Comparison of ENCODE assay signal across 25 cellular contexts in the genomic region with DNA sequence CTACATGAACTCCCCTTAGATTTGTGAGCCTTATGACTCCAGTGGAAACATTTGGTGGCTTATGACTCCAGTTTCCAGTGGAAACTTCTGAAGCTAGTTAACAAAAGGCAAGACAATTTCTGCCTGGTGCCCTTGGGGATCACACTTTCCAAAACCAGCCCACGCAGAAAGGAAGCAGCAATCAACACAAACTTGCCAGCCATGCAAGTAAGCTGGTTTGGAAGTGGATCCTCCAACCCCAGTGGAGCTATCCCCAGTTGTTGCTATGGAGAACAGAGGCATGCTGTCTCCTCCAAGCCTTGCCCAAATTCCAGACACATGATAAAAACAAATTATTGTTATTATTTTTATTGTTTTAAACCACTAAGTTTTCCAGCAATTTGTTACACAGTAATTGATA.
"Had no signal": no experiment of that assay in that cellular context is flagged by ENCODE, and none has a peak within 500 bp of the region (broad histone marks: within the 10 kb centered on the region; RNA-seq: fewer than 3 reads in every experiment).

No MANE protein-coding gene starts in this region.

- H3K4me3 ChIP-seq: body of pancreas, cardiac muscle cell, gastrocnemius medialis, sigmoid colon, spleen, upper lobe of right lung had no signal

- H3K27me3 ChIP-seq: body of pancreas, cardiac muscle cell, gastrocnemius medialis, sigmoid colon, spleen, upper lobe of right lung had no signal

- ATAC-seq: activated CD4-positive, CD25-positive, alpha-beta regulatory T cell treated with anti-CD3 and anti-CD28 coated beads, Interleukin-2, amount 50 U/mL, for 24 hours; activated CD8-positive, alpha-beta memory T cell treated with anti-CD3 and anti-CD28 coated beads, Interleukin-2, amount 10 ng/mL, durations not matched to agents 7 days and 5 days; activated CD8-positive, alpha-beta T cell treated with anti-CD3 and anti-CD28 coated beads for 36 hours; activated naive CD8-positive, alpha-beta T cell treated with anti-CD3 and anti-CD28 coated beads, Interleukin-2, amount 50 U/mL, for 24 hours; body of pancreas; gastrocnemius medialis; upper lobe of right lung had no signal

- H3K36me3 ChIP-seq: gastrocnemius medialis had no signal

- H3K9me3 ChIP-seq: body of pancreas, gastrocnemius medialis, sigmoid colon, spleen, upper lobe of right lung had no signal

- DNase-seq: activated CD4-positive, alpha-beta T cell treated with anti-CD3 and anti-CD28 coated beads, Interleukin-2, amount 10 ng/mL, durations not matched to agents 24 days and 14 days; activated CD8-positive, alpha-beta memory T cell treated with anti-CD3 and anti-CD28 coated beads, Interleukin-2, amount 10 ng/mL, durations not matched to agents 7 days and 5 days; activated CD8-positive, alpha-beta T cell treated with anti-CD3 and anti-CD28 coated beads for 36 hours; activated effector memory CD4-positive, alpha-beta T cell treated with anti-CD3 and anti-CD28 coated beads, Interleukin-2, amount 50 U/mL, for 16 hours; activated naive CD4-positive, alpha-beta T cell treated with anti-CD3 and anti-CD28 coated beads, Interleukin-2, amount 10 ng/mL, durations not matched to agents 7 days and 5 days; activated naive CD8-positive, alpha-beta T cell treated with anti-CD3 and anti-CD28 coated beads, Interleukin-2, amount 50 U/mL, for 24 hours; activated T-cell treated with anti-CD3 and anti-CD28 coated beads for 4 hours; anterior cingulate cortex; body of pancreas; effector CD4-positive, alpha-beta T cell; erythroblast; gastrocnemius medialis; head of caudate nucleus; hypothalamus; naive B cell; nucleus accumbens; sigmoid colon; spleen; stimulated activated CD4-positive, alpha-beta T cell treated with anti-CD3 and anti-CD28 coated beads, Interleukin-4, amount 100 ng/mL, for 1 hour; stimulated activated naive CD4-positive, alpha-beta T cell; upper lobe of right lung had no signal

- H3K4me1 ChIP-seq: body of pancreas, gastrocnemius medialis, parathyroid adenoma, sigmoid colon, spleen, upper lobe of right lung had no signal

- H3K9ac ChIP-seq: parathyroid adenoma had no signal

- H3K27ac ChIP-seq: body of pancreas, cardiac muscle cell, gastrocnemius medialis, parathyroid adenoma, sigmoid colon, spleen, upper lobe of right lung, VCaP had no signal
